1 cellular context compared by ENCODE assay signal in the genomic region with DNA sequence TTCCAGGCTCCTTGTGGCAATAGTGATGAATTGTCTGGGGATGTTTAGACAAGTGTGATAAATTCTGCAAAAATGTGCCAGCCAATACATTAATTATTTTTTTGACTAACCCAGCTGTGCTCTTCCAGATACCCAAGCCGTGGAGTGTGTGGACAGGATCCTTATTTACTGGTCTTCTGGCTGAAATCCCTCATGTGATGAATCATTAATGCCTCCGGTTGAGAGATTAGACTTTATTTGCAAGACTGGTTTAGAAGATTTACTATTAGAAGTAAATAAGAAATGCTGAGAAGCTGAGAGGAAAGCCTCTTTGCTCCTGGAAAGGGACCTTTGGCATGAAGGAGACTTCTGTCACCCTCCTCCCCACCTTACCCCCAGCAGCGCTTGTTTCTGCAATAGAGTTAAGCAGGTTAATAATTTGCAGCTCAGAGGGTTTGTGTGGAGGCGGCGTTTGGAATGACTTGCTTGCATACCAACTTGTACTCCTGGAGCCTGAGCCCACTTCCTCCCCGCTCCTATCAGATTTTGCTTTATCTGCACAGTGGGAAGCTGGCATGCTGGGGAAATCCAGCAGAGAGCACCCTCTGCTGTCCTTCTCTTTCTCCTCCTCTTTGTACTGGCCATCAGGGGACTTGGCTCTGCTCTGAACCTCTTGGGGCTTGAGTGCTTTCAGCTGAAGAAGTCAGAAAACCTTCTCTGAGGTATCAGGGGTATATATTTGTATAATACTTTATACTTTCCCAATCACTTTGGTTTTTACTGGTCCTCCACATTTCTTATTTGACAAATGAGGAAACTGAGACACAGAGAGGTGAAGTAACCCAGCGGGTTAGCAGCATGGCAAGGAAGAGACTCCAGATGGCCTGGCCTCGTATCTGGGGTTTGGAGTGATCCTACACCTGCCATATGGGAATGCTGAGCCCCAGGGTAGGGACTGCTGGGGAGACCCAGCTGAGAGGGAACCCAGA.
TF ChIP-seq lines count a peak whose summit lies in the region.

No MANE protein-coding gene starts in this region.

TF ChIP-seq in HepG2, 621 proteins besides CTCF, POLR2A, EP300 and RAD21 (continued from another document and continues in another):
- TF ChIP-seq, protein P1, sequence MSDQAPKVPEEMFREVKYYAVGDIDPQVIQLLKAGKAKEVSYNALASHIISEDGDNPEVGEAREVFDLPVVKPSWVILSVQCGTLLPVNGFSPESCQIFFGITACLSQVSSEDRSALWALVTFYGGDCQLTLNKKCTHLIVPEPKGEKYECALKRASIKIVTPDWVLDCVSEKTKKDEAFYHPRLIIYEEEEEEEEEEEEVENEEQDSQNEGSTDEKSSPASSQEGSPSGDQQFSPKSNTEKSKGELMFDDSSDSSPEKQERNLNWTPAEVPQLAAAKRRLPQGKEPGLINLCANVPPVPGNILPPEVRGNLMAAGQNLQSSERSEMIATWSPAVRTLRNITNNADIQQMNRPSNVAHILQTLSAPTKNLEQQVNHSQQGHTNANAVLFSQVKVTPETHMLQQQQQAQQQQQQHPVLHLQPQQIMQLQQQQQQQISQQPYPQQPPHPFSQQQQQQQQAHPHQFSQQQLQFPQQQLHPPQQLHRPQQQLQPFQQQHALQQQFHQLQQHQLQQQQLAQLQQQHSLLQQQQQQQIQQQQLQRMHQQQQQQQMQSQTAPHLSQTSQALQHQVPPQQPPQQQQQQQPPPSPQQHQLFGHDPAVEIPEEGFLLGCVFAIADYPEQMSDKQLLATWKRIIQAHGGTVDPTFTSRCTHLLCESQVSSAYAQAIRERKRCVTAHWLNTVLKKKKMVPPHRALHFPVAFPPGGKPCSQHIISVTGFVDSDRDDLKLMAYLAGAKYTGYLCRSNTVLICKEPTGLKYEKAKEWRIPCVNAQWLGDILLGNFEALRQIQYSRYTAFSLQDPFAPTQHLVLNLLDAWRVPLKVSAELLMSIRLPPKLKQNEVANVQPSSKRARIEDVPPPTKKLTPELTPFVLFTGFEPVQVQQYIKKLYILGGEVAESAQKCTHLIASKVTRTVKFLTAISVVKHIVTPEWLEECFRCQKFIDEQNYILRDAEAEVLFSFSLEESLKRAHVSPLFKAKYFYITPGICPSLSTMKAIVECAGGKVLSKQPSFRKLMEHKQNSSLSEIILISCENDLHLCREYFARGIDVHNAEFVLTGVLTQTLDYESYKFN (CRISPR knock-in tag; conservative IDR thresholded peaks at IDR 0.05) = peak; percentile 80
- TF ChIP-seq SMARCC2 (IDR thresholded peaks at IDR 0.05) (no peak), ZNF501 (CRISPR knock-in tag; IDR thresholded peaks at IDR 0.05) (peak; percentile 62; the same call in 1 of the 2 replicates), NFYC (CRISPR knock-in tag; IDR thresholded peaks at IDR 0.05) (peak; percentile 19; the same call in 1 of the 2 replicates), ZIK1 (CRISPR knock-in tag; IDR thresholded peaks at IDR 0.05; ENCODE audit: borderline replicate concordance, low read depth) (no peak), PRPF4 (IDR thresholded peaks at IDR 0.05; ENCODE audit: low read depth, low read length, poor library complexity, severe bottlenecking) (no peak), ZBTB8A (CRISPR knock-in tag; IDR thresholded peaks at IDR 0.05; ENCODE audit: borderline replicate concordance, low read depth) (no peak), SNAI1 (CRISPR knock-in tag; IDR thresholded peaks at IDR 0.05; ENCODE audit: borderline replicate concordance) (no peak), RNF2 (conservative IDR thresholded peaks at IDR 0.05; ENCODE audit: low read depth) (no peak), MAZ (IDR thresholded peaks at IDR 0.05; ENCODE audit: borderline replicate concordance, low read depth, low read length) (peak; percentile 58; the same call in 1 of the 2 replicates), MAZ (CRISPR knock-in tag; IDR thresholded peaks at IDR 0.05; ENCODE audit: low read depth) (no peak), SMAD3 (CRISPR knock-in tag; IDR thresholded peaks at IDR 0.05) (no peak; the same call in 1 of the 2 replicates), ARNT2 (CRISPR knock-in tag; IDR thresholded peaks at IDR 0.05; ENCODE audit: low read depth) (peak; percentile 73), ZNF367 (CRISPR knock-in tag; IDR thresholded peaks at IDR 0.05; ENCODE audit: borderline replicate concordance) (no peak), KDM3A (CRISPR knock-in tag; IDR thresholded peaks at IDR 0.05; ENCODE audit: low read depth) (0 out of 2 replicates have a peak, but pooled peaks have one; percentile 31), ZFP41 (CRISPR knock-in tag; IDR thresholded peaks at IDR 0.05; ENCODE audit: borderline replicate concordance) (no peak), NRL (CRISPR knock-in tag; IDR thresholded peaks at IDR 0.05; ENCODE audit: borderline replicate concordance) (no peak), RCOR2 (CRISPR knock-in tag; IDR thresholded peaks at IDR 0.05) (no peak), CBX5 (CRISPR knock-in tag; IDR thresholded peaks at IDR 0.05; ENCODE audit: borderline replicate concordance) (peak; percentile 62; the same call in 1 of the 2 replicates), ZFP36L1 (CRISPR knock-in tag; IDR thresholded peaks at IDR 0.05) (no peak), CCAR2 (optimal IDR thresholded peaks at IDR 0.05; ENCODE audit: low read depth, low read length) (no peak), ZNF549 (CRISPR knock-in tag; IDR thresholded peaks at IDR 0.05) (no peak), ZNF350 (CRISPR knock-in tag; IDR thresholded peaks at IDR 0.05; ENCODE audit: borderline replicate concordance, low read depth) (peak; percentile 60; the same call in 1 of the 2 replicates), ZSCAN29 (CRISPR knock-in tag; conservative IDR thresholded peaks at IDR 0.05) (no peak), ZNF768 (CRISPR knock-in tag; IDR thresholded peaks at IDR 0.05) (no peak), HNRNPUL1 (IDR thresholded peaks at IDR 0.05; ENCODE audit: low read depth, low read length) (peak; percentile 85; the same call in 1 of the 2 replicates), ZKSCAN8 (CRISPR knock-in tag; IDR thresholded peaks at IDR 0.05; ENCODE audit: borderline replicate concordance) (peak; percentile 55; the same call in 1 of the 2 replicates), FOXM1 (CRISPR knock-in tag; IDR thresholded peaks at IDR 0.05) (no peak), ZNF557 (CRISPR knock-in tag; IDR thresholded peaks at IDR 0.05) (no peak), ZNF12 (CRISPR knock-in tag; IDR thresholded peaks at IDR 0.05) (peak; percentile 54; the same call in 1 of the 2 replicates), MIXL1 (CRISPR knock-in tag; IDR thresholded peaks at IDR 0.05) (no peak; the same call in 1 of the 2 replicates), NCOA1 (CRISPR knock-in tag; IDR thresholded peaks at IDR 0.05) (no peak), PTBP1 (IDR thresholded peaks at IDR 0.05; ENCODE audit: low read depth, low read length, poor library complexity, severe bottlenecking) (no peak)
- TF ChIP-seq, protein P2, sequence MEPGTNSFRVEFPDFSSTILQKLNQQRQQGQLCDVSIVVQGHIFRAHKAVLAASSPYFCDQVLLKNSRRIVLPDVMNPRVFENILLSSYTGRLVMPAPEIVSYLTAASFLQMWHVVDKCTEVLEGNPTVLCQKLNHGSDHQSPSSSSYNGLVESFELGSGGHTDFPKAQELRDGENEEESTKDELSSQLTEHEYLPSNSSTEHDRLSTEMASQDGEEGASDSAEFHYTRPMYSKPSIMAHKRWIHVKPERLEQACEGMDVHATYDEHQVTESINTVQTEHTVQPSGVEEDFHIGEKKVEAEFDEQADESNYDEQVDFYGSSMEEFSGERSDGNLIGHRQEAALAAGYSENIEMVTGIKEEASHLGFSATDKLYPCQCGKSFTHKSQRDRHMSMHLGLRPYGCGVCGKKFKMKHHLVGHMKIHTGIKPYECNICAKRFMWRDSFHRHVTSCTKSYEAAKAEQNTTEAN (CRISPR knock-in tag; conservative IDR thresholded peaks at IDR 0.05) = no peak; the same call in 1 of the 2 replicates
- TF ChIP-seq, protein P3, sequence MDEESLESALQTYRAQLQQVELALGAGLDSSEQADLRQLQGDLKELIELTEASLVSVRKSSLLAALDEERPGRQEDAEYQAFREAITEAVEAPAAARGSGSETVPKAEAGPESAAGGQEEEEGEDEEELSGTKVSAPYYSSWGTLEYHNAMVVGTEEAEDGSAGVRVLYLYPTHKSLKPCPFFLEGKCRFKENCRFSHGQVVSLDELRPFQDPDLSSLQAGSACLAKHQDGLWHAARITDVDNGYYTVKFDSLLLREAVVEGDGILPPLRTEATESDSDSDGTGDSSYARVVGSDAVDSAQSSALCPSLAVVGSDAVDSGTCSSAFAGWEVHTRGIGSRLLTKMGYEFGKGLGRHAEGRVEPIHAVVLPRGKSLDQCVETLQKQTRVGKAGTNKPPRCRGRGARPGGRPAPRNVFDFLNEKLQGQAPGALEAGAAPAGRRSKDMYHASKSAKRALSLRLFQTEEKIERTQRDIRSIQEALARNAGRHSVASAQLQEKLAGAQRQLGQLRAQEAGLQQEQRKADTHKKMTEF (CRISPR knock-in tag; IDR thresholded peaks at IDR 0.05) = peak; percentile 76
- TF ChIP-seq, protein P4, sequence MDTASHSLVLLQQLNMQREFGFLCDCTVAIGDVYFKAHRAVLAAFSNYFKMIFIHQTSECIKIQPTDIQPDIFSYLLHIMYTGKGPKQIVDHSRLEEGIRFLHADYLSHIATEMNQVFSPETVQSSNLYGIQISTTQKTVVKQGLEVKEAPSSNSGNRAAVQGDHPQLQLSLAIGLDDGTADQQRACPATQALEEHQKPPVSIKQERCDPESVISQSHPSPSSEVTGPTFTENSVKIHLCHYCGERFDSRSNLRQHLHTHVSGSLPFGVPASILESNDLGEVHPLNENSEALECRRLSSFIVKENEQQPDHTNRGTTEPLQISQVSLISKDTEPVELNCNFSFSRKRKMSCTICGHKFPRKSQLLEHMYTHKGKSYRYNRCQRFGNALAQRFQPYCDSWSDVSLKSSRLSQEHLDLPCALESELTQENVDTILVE (CRISPR knock-in tag; IDR thresholded peaks at IDR 0.05) = 0 out of 2 replicates have a peak, but pooled peaks have one; percentile 60
- TF ChIP-seq, protein P5, sequence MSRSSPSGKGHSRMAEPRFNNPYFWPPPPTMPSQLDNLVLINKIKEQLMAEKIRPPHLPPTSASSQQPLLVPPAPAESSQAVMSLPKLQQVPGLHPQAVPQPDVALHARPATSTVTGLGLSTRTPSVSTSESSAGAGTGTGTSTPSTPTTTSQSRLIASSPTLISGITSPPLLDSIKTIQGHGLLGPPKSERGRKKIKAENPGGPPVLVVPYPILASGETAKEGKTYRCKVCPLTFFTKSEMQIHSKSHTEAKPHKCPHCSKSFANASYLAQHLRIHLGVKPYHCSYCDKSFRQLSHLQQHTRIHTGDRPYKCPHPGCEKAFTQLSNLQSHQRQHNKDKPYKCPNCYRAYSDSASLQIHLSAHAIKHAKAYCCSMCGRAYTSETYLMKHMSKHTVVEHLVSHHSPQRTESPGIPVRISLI (CRISPR knock-in tag; IDR thresholded peaks at IDR 0.05; ENCODE audit: borderline replicate concordance) = peak; percentile 45; the same call in 1 of the 2 replicates
- TF ChIP-seq, protein P6, sequence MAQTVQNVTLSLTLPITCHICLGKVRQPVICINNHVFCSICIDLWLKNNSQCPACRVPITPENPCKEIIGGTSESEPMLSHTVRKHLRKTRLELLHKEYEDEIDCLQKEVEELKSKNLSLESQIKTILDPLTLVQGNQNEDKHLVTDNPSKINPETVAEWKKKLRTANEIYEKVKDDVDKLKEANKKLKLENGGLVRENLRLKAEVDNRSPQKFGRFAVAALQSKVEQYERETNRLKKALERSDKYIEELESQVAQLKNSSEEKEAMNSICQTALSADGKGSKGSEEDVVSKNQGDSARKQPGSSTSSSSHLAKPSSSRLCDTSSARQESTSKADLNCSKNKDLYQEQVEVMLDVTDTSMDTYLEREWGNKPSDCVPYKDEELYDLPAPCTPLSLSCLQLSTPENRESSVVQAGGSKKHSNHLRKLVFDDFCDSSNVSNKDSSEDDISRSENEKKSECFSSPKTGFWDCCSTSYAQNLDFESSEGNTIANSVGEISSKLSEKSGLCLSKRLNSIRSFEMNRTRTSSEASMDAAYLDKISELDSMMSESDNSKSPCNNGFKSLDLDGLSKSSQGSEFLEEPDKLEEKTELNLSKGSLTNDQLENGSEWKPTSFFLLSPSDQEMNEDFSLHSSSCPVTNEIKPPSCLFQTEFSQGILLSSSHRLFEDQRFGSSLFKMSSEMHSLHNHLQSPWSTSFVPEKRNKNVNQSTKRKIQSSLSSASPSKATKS (CRISPR knock-in tag; IDR thresholded peaks at IDR 0.05) = no peak
- TF ChIP-seq, protein P7, sequence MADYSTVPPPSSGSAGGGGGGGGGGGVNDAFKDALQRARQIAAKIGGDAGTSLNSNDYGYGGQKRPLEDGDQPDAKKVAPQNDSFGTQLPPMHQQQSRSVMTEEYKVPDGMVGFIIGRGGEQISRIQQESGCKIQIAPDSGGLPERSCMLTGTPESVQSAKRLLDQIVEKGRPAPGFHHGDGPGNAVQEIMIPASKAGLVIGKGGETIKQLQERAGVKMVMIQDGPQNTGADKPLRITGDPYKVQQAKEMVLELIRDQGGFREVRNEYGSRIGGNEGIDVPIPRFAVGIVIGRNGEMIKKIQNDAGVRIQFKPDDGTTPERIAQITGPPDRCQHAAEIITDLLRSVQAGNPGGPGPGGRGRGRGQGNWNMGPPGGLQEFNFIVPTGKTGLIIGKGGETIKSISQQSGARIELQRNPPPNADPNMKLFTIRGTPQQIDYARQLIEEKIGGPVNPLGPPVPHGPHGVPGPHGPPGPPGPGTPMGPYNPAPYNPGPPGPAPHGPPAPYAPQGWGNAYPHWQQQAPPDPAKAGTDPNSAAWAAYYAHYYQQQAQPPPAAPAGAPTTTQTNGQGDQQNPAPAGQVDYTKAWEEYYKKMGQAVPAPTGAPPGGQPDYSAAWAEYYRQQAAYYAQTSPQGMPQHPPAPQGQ (CRISPR knock-in tag; IDR thresholded peaks at IDR 0.05; ENCODE audit: borderline replicate concordance) = no peak
- TF ChIP-seq, protein P8, sequence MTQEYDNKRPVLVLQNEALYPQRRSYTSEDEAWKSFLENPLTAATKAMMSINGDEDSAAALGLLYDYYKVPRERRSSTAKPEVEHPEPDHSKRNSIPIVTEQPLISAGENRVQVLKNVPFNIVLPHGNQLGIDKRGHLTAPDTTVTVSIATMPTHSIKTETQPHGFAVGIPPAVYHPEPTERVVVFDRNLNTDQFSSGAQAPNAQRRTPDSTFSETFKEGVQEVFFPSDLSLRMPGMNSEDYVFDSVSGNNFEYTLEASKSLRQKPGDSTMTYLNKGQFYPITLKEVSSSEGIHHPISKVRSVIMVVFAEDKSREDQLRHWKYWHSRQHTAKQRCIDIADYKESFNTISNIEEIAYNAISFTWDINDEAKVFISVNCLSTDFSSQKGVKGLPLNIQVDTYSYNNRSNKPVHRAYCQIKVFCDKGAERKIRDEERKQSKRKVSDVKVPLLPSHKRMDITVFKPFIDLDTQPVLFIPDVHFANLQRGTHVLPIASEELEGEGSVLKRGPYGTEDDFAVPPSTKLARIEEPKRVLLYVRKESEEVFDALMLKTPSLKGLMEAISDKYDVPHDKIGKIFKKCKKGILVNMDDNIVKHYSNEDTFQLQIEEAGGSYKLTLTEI (CRISPR knock-in tag; conservative IDR thresholded peaks at IDR 0.05) = no peak
- TF ChIP-seq, protein P9, sequence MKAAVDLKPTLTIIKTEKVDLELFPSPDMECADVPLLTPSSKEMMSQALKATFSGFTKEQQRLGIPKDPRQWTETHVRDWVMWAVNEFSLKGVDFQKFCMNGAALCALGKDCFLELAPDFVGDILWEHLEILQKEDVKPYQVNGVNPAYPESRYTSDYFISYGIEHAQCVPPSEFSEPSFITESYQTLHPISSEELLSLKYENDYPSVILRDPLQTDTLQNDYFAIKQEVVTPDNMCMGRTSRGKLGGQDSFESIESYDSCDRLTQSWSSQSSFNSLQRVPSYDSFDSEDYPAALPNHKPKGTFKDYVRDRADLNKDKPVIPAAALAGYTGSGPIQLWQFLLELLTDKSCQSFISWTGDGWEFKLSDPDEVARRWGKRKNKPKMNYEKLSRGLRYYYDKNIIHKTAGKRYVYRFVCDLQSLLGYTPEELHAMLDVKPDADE (CRISPR knock-in tag; IDR thresholded peaks at IDR 0.05) = no peak
